11 cellular contexts compared by ENCODE assay signal in genomic region chr11:31474083-31474482, GRCh38.
"Had no signal": no experiment of that assay in that cellular context is flagged by ENCODE, and none has a peak within 500 bp of the region (broad histone marks: within the 10 kb centered on the region; RNA-seq: fewer than 3 reads in every experiment).

No MANE protein-coding gene starts in this region.

- H3K27ac Mint-ChIP-seq: GM23338, H9, HFFc6 had no signal

- H3K36me3 ChIP-seq: HAP-1 had no signal

- H3K4me3 Mint-ChIP-seq: GM23338, H9, HFFc6 had no signal

- H2AFZ ChIP-seq: GM23248, GM23338 had no signal

- DNase-seq: GM23248, GOT3, H7, H9, HCEC 1CT, HFFc6 had no signal

- ATAC-seq: GM23338, HCT116 had no signal

- H3K9me3 ChIP-seq: HAP-1 had no signal

- H3K9ac ChIP-seq: GM23248 had no signal

- FAIRE-seq: H1, H54 had no signal

- H3K27ac ChIP-seq: GM23248 had no signal

- H3K4me3 ChIP-seq: GM23248, GM23338, HAP-1 had no signal

- H3K9me3 Mint-ChIP-seq: GM23338, H9, HFFc6 had no signal

- H3K4me2 ChIP-seq: GM23338 had no signal
